In genomic region chr2:16039055-16039454, GRCh38 we compare ENCODE assay signal across 2 cellular contexts.
A peak's percentile ranks its signal among the peaks of the same experiment; 100 is the strongest.
TF ChIP-seq lines count a peak whose summit lies in the region.

No MANE protein-coding gene starts in this region.

TF ChIP-seq in HepG2, 621 proteins besides CTCF, POLR2A, EP300 and RAD21:
- TF ChIP-seq MYNN (CRISPR knock-in tag; IDR thresholded peaks at IDR 0.05; ENCODE audit: low read depth) (no peak), GFI1 (CRISPR knock-in tag; IDR thresholded peaks at IDR 0.05; ENCODE audit: borderline replicate concordance) (no peak), ZNF263 (CRISPR knock-in tag; IDR thresholded peaks at IDR 0.05) (peak; percentile 50; the same call in 1 of the 2 replicates), ZFP37 (CRISPR knock-in tag; IDR thresholded peaks at IDR 0.05; ENCODE audit: borderline replicate concordance) (no peak), PRDM4 (CRISPR knock-in tag; IDR thresholded peaks at IDR 0.05; ENCODE audit: borderline replicate concordance) (no peak), HES4 (CRISPR knock-in tag; IDR thresholded peaks at IDR 0.05; ENCODE audit: borderline replicate concordance) (no peak), IKZF5 (CRISPR knock-in tag; IDR thresholded peaks at IDR 0.05) (no peak)

TF ChIP-seq in H1, 55 proteins besides CTCF, POLR2A, EP300 and RAD21:
- TF ChIP-seq SIX5 (IDR thresholded peaks at IDR 0.05; ENCODE audit: low read depth, low read length) (no peak), POU5F1 (IDR thresholded peaks at IDR 0.05; ENCODE audit: low read depth, low read length) (no peak), TCF12 (IDR thresholded peaks at IDR 0.05; ENCODE audit: low read depth, low read length) (no peak), SRF (IDR thresholded peaks at IDR 0.05; ENCODE audit: low read depth, low read length) (no peak), NRF1 (IDR thresholded peaks at IDR 0.05; ENCODE audit: low read depth, low read length) (no peak)
